13 cellular contexts compared by ENCODE assay signal in genomic region chr3:150747909-150748568, GRCh38. TPM values are rescaled to one million over a fixed set of nuclear protein-coding genes. Genes with fewer than 3 reads are reported as not detected.
DNase-seq lines count a peak whose midpoint lies in the region; ATAC-seq and TF ChIP-seq lines count a peak whose summit lies in the region.
"Had no signal": no experiment of that assay in that cellular context is flagged by ENCODE, and none has a peak within 500 bp of the region (broad histone marks: within the 10 kb centered on the region; RNA-seq: fewer than 3 reads in every experiment).

No MANE protein-coding gene starts in this region.

- H3K4me3 Mint-ChIP-seq in CD4-positive, alpha-beta T cell: no peak overlapping the region
- H3K4me3 Mint-ChIP-seq: naive thymus-derived CD8-positive, alpha-beta T cell had no signal

- no peaks in the 10 kb centered on the region for H3F3A ChIP-seq in OCI-LY1 (ENCODE audit: insufficient read depth, low read length)

- H3K4me2 ChIP-seq in OCI-LY1 (ENCODE audit: low read length): peak overlapping the region; percentile 2; the same call in 1 of the 2 replicates

- no peak overlapping the region for H2AFZ ChIP-seq in OCI-LY1 (ENCODE audit: low read length)

- H3K9ac ChIP-seq in OCI-LY1 (ENCODE audit: low read length): no peak overlapping the region; the same call in 1 of the 2 replicates

- H3K9me3 Mint-ChIP-seq in CD4-positive, alpha-beta T cell: no peaks in the 10 kb centered on the region
- H3K9me3 Mint-ChIP-seq: IgD-negative memory B cell; naive thymus-derived CD8-positive, alpha-beta T cell had no signal

- no peaks in the 10 kb centered on the region for H3K27me3 ChIP-seq in CD4-positive, alpha-beta T cell (ENCODE audit: control insufficient read depth, insufficient read depth, low read length)
- no peaks in the 10 kb centered on the region for H3K27me3 ChIP-seq in OCI-LY1 (ENCODE audit: insufficient read depth, low read length)
- H3K27me3 ChIP-seq: brain microvascular endothelial cell had no signal

- H3K36me3 Mint-ChIP-seq in CD4-positive, alpha-beta T cell (ENCODE audit: low read depth): peaks cover 46% of the 10 kb centered on the region

- no peak overlapping the region for H3K27ac ChIP-seq in CD4-positive, alpha-beta T cell (ENCODE audit: low read depth, low read length)
- H3K27ac ChIP-seq in OCI-LY1 (ENCODE audit: low read depth, low read length, poor library complexity, severe bottlenecking): no peak overlapping the region
- H3K27ac ChIP-seq: brain microvascular endothelial cell had no signal

- peaks cover 35% of the 10 kb centered on the region for H3K36me3 ChIP-seq in OCI-LY1 (ENCODE audit: insufficient read depth, low read length)
- H3K36me3 ChIP-seq: brain microvascular endothelial cell had no signal

- no peak for ATAC-seq in CD4-positive, alpha-beta T cell (ENCODE audit: poor library complexity)
- ATAC-seq in HG03457 (IDR thresholded peaks at IDR 0.05; ENCODE audit: unreplicated experiment) (no peak), GM18873 (IDR thresholded peaks at IDR 0.05; ENCODE audit: low FRiP score, unreplicated experiment) (no peak)
- ATAC-seq: naive thymus-derived CD8-positive, alpha-beta T cell had no signal

- H3K4me1 Mint-ChIP-seq in CD4-positive, alpha-beta T cell (ENCODE audit: low read depth): peaks cover 93% of the 10 kb centered on the region

- H3K79me2 ChIP-seq in OCI-LY1 (ENCODE audit: insufficient read depth, low read length): peaks cover 95% of the 10 kb centered on the region

- peak; percentile 58 to 62 for DNase-seq in AML-193 (lab: John Stamatoyannopoulos, UW)
- DNase-seq in CD4-positive, alpha-beta T cell: no peak
- DNase-seq in iris pigment epithelial cell (ENCODE audit: low read depth): peak; percentile 57
- DNase-seq in stimulated activated CD4-positive, alpha-beta T cell treated with anti-CD3 and anti-CD28 coated beads, Interleukin-2, amount 100 ng/mL, for 48 hours: no peak
- DNase-seq in iPS-NIHi7 (ENCODE audit: extremely low spot score): no peak
- DNase-seq: brain microvascular endothelial cell; naive thymus-derived CD8-positive, alpha-beta T cell; NCI-H1930 had no signal

- no peaks in the 10 kb centered on the region for H4K20me1 ChIP-seq in OCI-LY1 (ENCODE audit: insufficient read depth, low read length)

- no peak overlapping the region for H3K4me3 ChIP-seq in OCI-LY1 (ENCODE audit: low read depth, low read length, poor library complexity, severe bottlenecking)

- intact Hi-C loops in CD4-positive, alpha-beta T cell (cut with DNase I, micrococcal nuclease): no loop called here

- CTCF ChIA-PET in CD4-positive, alpha-beta T cell (lab: Charles Lee): no interaction called here

- H3K9me2 ChIP-seq in OCI-LY1 (ENCODE audit: low read depth, low read length): no peaks in the 10 kb centered on the region

- POLR2A ChIA-PET in CD4-positive, alpha-beta T cell (lab: Charles Lee): interaction anchor here (0.6 kb wide), 1 partner anchor 26 kb away, joined by 4 read pairs; no protein-coding TSS in a partner anchor

- H3K27ac Mint-ChIP-seq in CD4-positive, alpha-beta T cell: peak overlapping the region; percentile 7

- H3K9me3 ChIP-seq in CD4-positive, alpha-beta T cell (ENCODE audit: control insufficient read depth, low read length): no peaks in the 10 kb centered on the region
- H3K9me3 ChIP-seq in OCI-LY1 (ENCODE audit: low read length): no peaks in the 10 kb centered on the region

- no peak for TF ChIP-seq CTCF in CD4-positive, alpha-beta T cell (IDR thresholded peaks at IDR 0.05)
- TF ChIP-seq CTCF in OCI-LY1 (IDR thresholded peaks at IDR 0.05; ENCODE audit: low read length): no peak

- H3K4me1 ChIP-seq in OCI-LY1 (ENCODE audit: insufficient read depth, low read length, severe bottlenecking): peaks cover 87% of the 10 kb centered on the region

- no peaks in the 10 kb centered on the region for H3K27me3 Mint-ChIP-seq in CD4-positive, alpha-beta T cell
- H3K27me3 Mint-ChIP-seq: IgD-negative memory B cell; naive thymus-derived CD8-positive, alpha-beta T cell had no signal

RNA-seq across cellular contexts. Expression of gene SIAH2, which starts 14.9 kb away (rescaled TPM):
- total RNA-seq in CD4-positive, alpha-beta T cell: 10 to 100 TPM; 73.7 to 76.1 TPM

RNA-seq across cellular contexts. Expression of gene ERICH6, which starts 44.3 kb away (rescaled TPM):
- total RNA-seq in CD4-positive, alpha-beta T cell: not detected
- total RNA-seq: glomerular endothelial cell; naive thymus-derived CD8-positive, alpha-beta T cell had no signal

Comparison
In these comparisons a context has a peak if more than half of its experiments do, and no peak if none do; other contexts are left out.
1. DNase-seq: peak in AML-193 (2 of 2) and iris pigment epithelial cell (single experiment); none in CD4-positive, alpha-beta T cell (0 of 10), stimulated activated CD4-positive, alpha-beta T cell treated with anti-CD3 and anti-CD28 coated beads, Interleukin-2, amount 100 ng/mL, for 48 hours (0 of 2) and iPS-NIHi7 (single experiment).